ENCODE assay signal across 1 cellular context in the genomic region with DNA sequence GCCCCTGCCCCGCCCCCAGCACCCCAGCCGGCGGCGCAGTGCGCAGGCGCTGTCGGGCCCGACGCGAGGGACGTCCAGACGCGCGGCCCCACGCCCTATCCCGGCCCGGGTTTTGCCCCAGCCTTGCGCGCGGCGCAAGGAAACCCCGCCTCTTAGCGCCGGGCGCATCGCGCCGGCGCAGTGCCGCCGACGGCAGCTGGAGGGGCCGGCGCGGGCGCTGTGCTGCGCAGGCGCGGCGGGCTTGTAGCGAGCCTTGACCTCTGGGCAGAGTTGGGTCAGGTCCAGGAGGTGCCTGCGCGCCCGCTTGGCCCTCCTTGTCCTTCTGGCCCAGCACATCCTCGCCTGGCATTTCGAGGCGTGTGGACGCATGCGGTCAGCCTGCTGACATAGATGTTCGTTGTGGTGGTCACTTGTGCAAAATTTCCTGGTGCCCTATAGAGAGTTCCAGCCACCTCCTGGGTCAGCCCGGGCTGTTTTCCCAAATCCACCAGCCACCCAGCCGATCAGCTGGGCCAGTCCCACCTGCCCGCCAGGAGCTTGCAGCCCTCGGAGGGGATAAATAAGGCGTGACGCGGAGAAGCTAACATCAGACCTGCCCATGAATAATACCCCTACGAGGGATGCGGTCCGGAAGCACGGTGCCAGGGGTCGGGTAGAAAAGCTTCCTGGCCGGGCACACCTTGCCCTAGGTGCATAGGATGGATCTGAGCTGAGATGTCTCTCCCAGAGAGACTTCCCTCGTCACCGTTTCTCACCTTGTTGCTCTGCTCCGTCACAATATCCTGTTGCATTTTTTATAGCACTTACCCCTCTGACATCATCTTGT.
TF ChIP-seq lines count a peak whose summit lies in the region.

No MANE protein-coding gene starts in this region.

TF ChIP-seq in H1, 55 proteins besides CTCF, POLR2A, EP300 and RAD21:
- TF ChIP-seq YY1 (IDR thresholded peaks at IDR 0.05; ENCODE audit: low read depth, low read length) (no peak), FOSL1 (IDR thresholded peaks at IDR 0.05; ENCODE audit: insufficient read depth, low read depth, low read length) (no peak), NRF1 (IDR thresholded peaks at IDR 0.05; ENCODE audit: low read depth, low read length) (peak; percentile 76), CHD2 (IDR thresholded peaks at IDR 0.05; ENCODE audit: low read length) (no peak), TCF12 (IDR thresholded peaks at IDR 0.05; ENCODE audit: low read depth, low read length) (no peak), CBX8 (IDR thresholded peaks at IDR 0.05; ENCODE audit: borderline replicate concordance, low read depth, low read length) (no peak), KDM1A (IDR thresholded peaks at IDR 0.05; ENCODE audit: borderline replicate concordance, low read length) (no peak)
- TF ChIP-seq, protein P1, sequence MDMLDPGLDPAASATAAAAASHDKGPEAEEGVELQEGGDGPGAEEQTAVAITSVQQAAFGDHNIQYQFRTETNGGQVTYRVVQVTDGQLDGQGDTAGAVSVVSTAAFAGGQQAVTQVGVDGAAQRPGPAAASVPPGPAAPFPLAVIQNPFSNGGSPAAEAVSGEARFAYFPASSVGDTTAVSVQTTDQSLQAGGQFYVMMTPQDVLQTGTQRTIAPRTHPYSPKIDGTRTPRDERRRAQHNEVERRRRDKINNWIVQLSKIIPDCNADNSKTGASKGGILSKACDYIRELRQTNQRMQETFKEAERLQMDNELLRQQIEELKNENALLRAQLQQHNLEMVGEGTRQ (IDR thresholded peaks at IDR 0.05; ENCODE audit: low read length): no peak
